In genomic region chr20:49039854-49040253, GRCh38 we compare ENCODE assay signal across 1 cellular context.
TF ChIP-seq lines count a peak whose summit lies in the region.

No MANE protein-coding gene starts in this region.

TF ChIP-seq in WTC11, 78 proteins besides CTCF, POLR2A, EP300 and RAD21 (continued from another document):
- TF ChIP-seq ZNF532 (CRISPR knock-in tag; IDR thresholded peaks at IDR 0.05; ENCODE audit: borderline replicate concordance): no peak
- TF ChIP-seq ZNF423 (CRISPR knock-in tag; IDR thresholded peaks at IDR 0.05): no peak
- no peak for TF ChIP-seq SP1 (CRISPR knock-in tag; conservative IDR thresholded peaks at IDR 0.05)
